ENCODE assay signal across 28 cellular contexts in genomic region chr20:8166730-8167129, GRCh38.
"Had no signal": no experiment of that assay in that cellular context is flagged by ENCODE, and none has a peak within 500 bp of the region (broad histone marks: within the 10 kb centered on the region; RNA-seq: fewer than 3 reads in every experiment).

No MANE protein-coding gene starts in this region.

- DNase-seq: naive thymus-derived CD4-positive, alpha-beta T cell; natural killer cell; nucleus accumbens; pancreas; retina; right lobe of liver; sigmoid colon; small intestine; stimulated activated CD4-positive, alpha-beta T cell treated with anti-CD3 and anti-CD28 coated beads, Interleukin-15, amount 100 ng/mL, for 24 hours; stimulated activated CD4-positive, alpha-beta T cell treated with anti-CD3 and anti-CD28 coated beads, Interleukin-2, amount 100 ng/mL, for 24 hours; stimulated activated CD4-positive, alpha-beta T cell treated with anti-CD3 and anti-CD28 coated beads, Interleukin-4, amount 100 ng/mL, for 1 hour; stimulated activated CD4-positive, alpha-beta T cell treated with anti-CD3 and anti-CD28 coated beads, Interleukin-4, amount 100 ng/mL, for 4 hours; stimulated activated CD8-positive, alpha-beta memory T cell treated with anti-CD3 and anti-CD28 coated beads, Interleukin-4, amount 100 ng/mL, for 48 hours; stimulated activated naive B cell treated with anti-CD40 and anti-IgM and Interleukin-4, amounts not matched to agents 10 μg/mL and 1 μg/mL and 100 μg/mL, for 72 hours; stimulated activated naive CD4-positive, alpha-beta T cell treated with Interleukin-2 at 50 U/mL for 16 hours; stomach; thyroid gland; upper lobe of right lung; uterus had no signal

- H3K4me3 ChIP-seq: pancreas, prostate gland, right atrium auricular region, right lobe of liver, sigmoid colon, stomach, thoracic aorta, thyroid gland, tibial nerve, upper lobe of right lung, uterus had no signal

- H3K27ac Mint-ChIP-seq: naive thymus-derived CD4-positive, alpha-beta T cell; natural killer cell; nephron; stimulated activated naive B cell treated with anti-CD40 and anti-IgM and Interleukin-4, amounts not matched to agents 10 μg/mL and 1 μg/mL and 100 μg/mL, for 72 hours; stimulated activated naive CD8-positive, alpha-beta T cell treated with anti-CD3 and anti-CD28 coated beads, Interleukin-15, Interleukin-2, amounts not matched to agents 100 ng/mL and 50 ng/mL, for 24 hours; type B pancreatic cell had no signal

- H3K4me1 Mint-ChIP-seq: neural crest cell had no signal

- H3K27me3 ChIP-seq: neutrophil, pancreas, right atrium auricular region, right lobe of liver, sigmoid colon, stomach, thyroid gland, tibial nerve, upper lobe of right lung, uterus had no signal

- ATAC-seq: naive thymus-derived CD4-positive, alpha-beta T cell; natural killer cell; right lobe of liver; stimulated activated naive B cell treated with anti-CD40 and anti-IgM and Interleukin-4, amounts not matched to agents 10 μg/mL and 1 μg/mL and 100 μg/mL, for 72 hours; upper lobe of right lung had no signal

- H3K4me3 Mint-ChIP-seq: naive thymus-derived CD4-positive, alpha-beta T cell; natural killer cell; nephron; neural crest cell; stimulated activated naive B cell treated with anti-CD40 and anti-IgM and Interleukin-4, amounts not matched to agents 10 μg/mL and 1 μg/mL and 100 μg/mL, for 72 hours; stimulated activated naive CD8-positive, alpha-beta T cell treated with anti-CD3 and anti-CD28 coated beads, Interleukin-15, Interleukin-2, amounts not matched to agents 100 ng/mL and 50 ng/mL, for 24 hours; type B pancreatic cell had no signal

- H3K9me3 Mint-ChIP-seq: natural killer cell; nephron; neural crest cell; stimulated activated naive B cell treated with anti-CD40 and anti-IgM and Interleukin-4, amounts not matched to agents 10 μg/mL and 1 μg/mL and 100 μg/mL, for 72 hours; stimulated activated naive CD8-positive, alpha-beta T cell treated with anti-CD3 and anti-CD28 coated beads, Interleukin-15, Interleukin-2, amounts not matched to agents 100 ng/mL and 50 ng/mL, for 24 hours; type B pancreatic cell had no signal

- H3K36me3 ChIP-seq: neutrophil, pancreas, prostate gland, right atrium auricular region, right lobe of liver, sigmoid colon, stomach, thoracic aorta, thyroid gland, tibial nerve, upper lobe of right lung, uterus had no signal

- H3K4me1 ChIP-seq: prostate gland, right lobe of liver, thyroid gland, upper lobe of right lung, uterus had no signal

- H3K27ac ChIP-seq: neutrophil, pancreas, prostate gland, right atrium auricular region, right lobe of liver, sigmoid colon, stomach, thoracic aorta, thyroid gland, tibial nerve, upper lobe of right lung, uterus had no signal

- H3K36me3 Mint-ChIP-seq: naive thymus-derived CD4-positive, alpha-beta T cell; natural killer cell; stimulated activated naive B cell treated with anti-CD40 and anti-IgM and Interleukin-4, amounts not matched to agents 10 μg/mL and 1 μg/mL and 100 μg/mL, for 72 hours; type B pancreatic cell had no signal

- H3K9me3 ChIP-seq: neutrophil, pancreas, prostate gland, right atrium auricular region, right lobe of liver, sigmoid colon, stomach, thoracic aorta, thyroid gland, tibial nerve, upper lobe of right lung, uterus had no signal
